18 cellular contexts compared by ENCODE assay signal in the genomic region with DNA sequence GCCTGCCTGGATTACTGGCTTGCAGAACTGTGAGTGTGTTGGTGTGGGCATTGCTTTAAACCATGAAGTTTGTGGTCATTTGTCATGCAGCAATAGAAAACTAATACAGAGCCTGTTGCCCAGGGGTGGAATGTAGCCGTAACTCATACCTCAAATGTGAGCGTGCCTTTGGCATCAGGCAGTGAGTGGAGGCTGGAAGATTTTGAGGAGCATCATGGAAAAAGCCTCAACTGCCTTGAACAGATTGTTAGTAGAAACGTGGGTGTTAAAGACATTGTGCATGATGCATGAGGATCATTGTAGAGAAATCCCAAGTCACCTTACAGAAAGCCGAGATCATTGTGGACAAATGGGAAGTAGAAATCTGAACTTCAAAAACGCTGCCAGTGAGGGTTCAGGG.
"Had no signal": no experiment of that assay in that cellular context is flagged by ENCODE, and none has a peak within 500 bp of the region (broad histone marks: within the 10 kb centered on the region; RNA-seq: fewer than 3 reads in every experiment).

No MANE protein-coding gene starts in this region.

- DNase-seq: colonic mucosa; cortex of kidney; effector CD8-positive, alpha-beta T cell; effector memory CD8-positive, alpha-beta T cell; endodermal cell; erythroblast; esophagus squamous epithelium; foreskin keratinocyte; heart left ventricle; immature natural killer cell; left cardiac atrium; left lung; left ventricle myocardium superior; lower lobe of right lung; mesenchymal stem cell had no signal

- H3K36me3 ChIP-seq: colonic mucosa, esophagus squamous epithelium, gastroesophageal sphincter, heart left ventricle, left lung, lower lobe of right lung had no signal

- ATAC-seq: effector memory CD8-positive, alpha-beta T cell; esophagus mucosa; foreskin keratinocyte; gastroesophageal sphincter; heart left ventricle; left cardiac atrium; left lung; left ventricle myocardium superior; lower lobe of right lung had no signal

- H3K27me3 ChIP-seq: colonic mucosa, esophagus squamous epithelium, foreskin keratinocyte, gastroesophageal sphincter, hepatocyte, left lung had no signal

- H3K9me3 ChIP-seq: colonic mucosa, esophagus squamous epithelium, gastroesophageal sphincter, heart left ventricle, left lung, lower lobe of right lung had no signal

- H3K4me3 ChIP-seq: colonic mucosa, esophagus squamous epithelium, gastroesophageal sphincter, heart left ventricle, hepatocyte, left lung, lower lobe of right lung had no signal
